In the genomic region with DNA sequence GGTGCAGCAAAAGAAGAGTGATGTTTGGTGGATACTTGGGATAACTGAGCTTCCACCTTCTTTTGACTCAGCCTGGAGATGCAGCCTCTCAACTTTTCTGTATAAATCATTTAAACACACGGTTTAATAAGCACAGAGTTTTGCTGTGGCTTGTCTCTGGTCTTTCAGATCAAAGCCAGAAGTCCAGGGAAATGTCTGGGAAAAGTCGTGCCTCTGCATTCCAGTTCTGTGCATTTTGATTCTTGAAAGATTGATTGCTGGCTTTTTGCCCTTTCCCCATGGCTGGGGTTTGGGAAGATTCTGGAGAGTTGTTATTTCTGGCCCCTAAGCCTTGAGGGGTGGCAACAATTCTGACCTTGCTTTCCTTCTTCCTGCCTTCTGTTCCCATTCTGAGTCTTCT, we compare ENCODE assay signal across 1 cellular context.
TF ChIP-seq lines count a peak whose summit lies in the region.

No MANE protein-coding gene starts in this region.

TF ChIP-seq in GM23338, 12 proteins besides CTCF, POLR2A, EP300 and RAD21 (continued from another document):
- TF ChIP-seq, protein P1, sequence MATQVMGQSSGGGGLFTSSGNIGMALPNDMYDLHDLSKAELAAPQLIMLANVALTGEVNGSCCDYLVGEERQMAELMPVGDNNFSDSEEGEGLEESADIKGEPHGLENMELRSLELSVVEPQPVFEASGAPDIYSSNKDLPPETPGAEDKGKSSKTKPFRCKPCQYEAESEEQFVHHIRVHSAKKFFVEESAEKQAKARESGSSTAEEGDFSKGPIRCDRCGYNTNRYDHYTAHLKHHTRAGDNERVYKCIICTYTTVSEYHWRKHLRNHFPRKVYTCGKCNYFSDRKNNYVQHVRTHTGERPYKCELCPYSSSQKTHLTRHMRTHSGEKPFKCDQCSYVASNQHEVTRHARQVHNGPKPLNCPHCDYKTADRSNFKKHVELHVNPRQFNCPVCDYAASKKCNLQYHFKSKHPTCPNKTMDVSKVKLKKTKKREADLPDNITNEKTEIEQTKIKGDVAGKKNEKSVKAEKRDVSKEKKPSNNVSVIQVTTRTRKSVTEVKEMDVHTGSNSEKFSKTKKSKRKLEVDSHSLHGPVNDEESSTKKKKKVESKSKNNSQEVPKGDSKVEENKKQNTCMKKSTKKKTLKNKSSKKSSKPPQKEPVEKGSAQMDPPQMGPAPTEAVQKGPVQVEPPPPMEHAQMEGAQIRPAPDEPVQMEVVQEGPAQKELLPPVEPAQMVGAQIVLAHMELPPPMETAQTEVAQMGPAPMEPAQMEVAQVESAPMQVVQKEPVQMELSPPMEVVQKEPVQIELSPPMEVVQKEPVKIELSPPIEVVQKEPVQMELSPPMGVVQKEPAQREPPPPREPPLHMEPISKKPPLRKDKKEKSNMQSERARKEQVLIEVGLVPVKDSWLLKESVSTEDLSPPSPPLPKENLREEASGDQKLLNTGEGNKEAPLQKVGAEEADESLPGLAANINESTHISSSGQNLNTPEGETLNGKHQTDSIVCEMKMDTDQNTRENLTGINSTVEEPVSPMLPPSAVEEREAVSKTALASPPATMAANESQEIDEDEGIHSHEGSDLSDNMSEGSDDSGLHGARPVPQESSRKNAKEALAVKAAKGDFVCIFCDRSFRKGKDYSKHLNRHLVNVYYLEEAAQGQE (IDR thresholded peaks at IDR 0.05; ENCODE audit: unreplicated experiment): no peak
- no peak for TF ChIP-seq JUNB (IDR thresholded peaks at IDR 0.05; ENCODE audit: unreplicated experiment)
- no peak for TF ChIP-seq STAT1 (IDR thresholded peaks at IDR 0.05; ENCODE audit: unreplicated experiment)
- no peak for TF ChIP-seq EZH2 (IDR thresholded peaks at IDR 0.05; ENCODE audit: low read depth, unreplicated experiment)
TF ChIP-seq in GM23338: peak in this region for 0.
